ENCODE assay signal across 8 cellular contexts in the genomic region with DNA sequence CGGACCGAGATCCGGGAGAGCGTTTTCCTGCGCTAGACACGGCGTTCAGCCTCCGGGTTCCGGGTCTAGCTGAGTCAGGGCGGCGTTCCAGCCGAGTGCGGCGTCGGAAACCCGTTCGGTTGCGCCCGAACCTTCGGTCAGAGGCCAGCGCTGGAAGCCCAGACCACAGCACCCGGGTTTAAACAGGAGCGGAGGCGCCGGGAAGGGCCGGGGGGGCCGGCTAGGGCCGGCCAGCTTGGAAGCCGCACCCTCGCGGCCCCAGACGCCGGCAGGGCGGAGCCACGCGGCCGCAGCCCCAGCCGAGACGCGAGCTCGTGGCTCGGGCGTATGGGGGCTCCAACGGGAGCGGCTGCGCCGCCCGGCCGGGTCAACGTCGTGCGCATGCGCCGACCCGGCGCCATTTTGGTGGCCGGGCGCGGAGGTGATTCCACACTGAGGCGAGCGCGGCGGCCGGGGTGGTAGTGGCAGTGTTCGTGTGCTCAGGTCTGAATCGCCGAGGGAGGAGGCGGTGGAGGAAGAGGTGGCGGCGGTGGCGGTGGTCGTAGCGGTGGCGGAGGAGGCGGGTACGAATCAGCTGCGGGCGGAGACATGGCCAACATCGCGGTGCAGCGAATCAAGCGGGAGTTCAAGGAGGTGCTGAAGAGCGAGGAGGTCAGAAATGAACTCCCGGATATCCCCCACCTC. TPM values are rescaled to one million over a fixed set of nuclear protein-coding genes. Genes with fewer than 3 reads are reported as not detected.
DNase-seq lines count a peak whose midpoint lies in the region; ATAC-seq and TF ChIP-seq lines count a peak whose summit lies in the region.

A gene with protein sequence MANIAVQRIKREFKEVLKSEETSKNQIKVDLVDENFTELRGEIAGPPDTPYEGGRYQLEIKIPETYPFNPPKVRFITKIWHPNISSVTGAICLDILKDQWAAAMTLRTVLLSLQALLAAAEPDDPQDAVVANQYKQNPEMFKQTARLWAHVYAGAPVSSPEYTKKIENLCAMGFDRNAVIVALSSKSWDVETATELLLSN (plus strand): TSS at position 397 of the 684 bp plus-strand sequence. CDS start 192 bp downstream, at position 589.

- H3K9me3 Mint-ChIP-seq in chondrocyte (ENCODE audit: low read depth), result no peaks in the 10 kb centered on the region

- peak; percentile 98 for DNase-seq in AG08396 (ENCODE audit: low spot score)
- peak; percentile 74 for DNase-seq in NCI-H345 treated with DMSO at 0.1 percent for 48 hours (lab: John Stamatoyannopoulos, UW; ENCODE audit: unreplicated experiment)
- peak; percentile 77 to 79 for DNase-seq in activated CD4-positive, alpha-beta T cell treated with anti-CD3 and anti-CD28 coated beads for 24 hours (ENCODE audit: low read depth in 2 of 2)
- peak; percentile 95 for DNase-seq in chondrocyte (ENCODE audit: low spot score)
- DNase-seq in kidney glomerular epithelial cell (lab: John Stamatoyannopoulos, UW), result peak; percentile 71
- peak; percentile 77 to 79 for DNase-seq in stimulated activated CD4-positive, alpha-beta T cell treated with anti-CD3 and anti-CD28 coated beads, Interleukin-1b, Interleukin-23, amount 100 ng/mL, for 1 hour (ENCODE audit: low read depth in 2 of 2)

- peaks cover 38% of the 10 kb centered on the region for H3K4me1 Mint-ChIP-seq in chondrocyte (ENCODE audit: low read depth)

- peak within 1 kb of the TSS; percentile 98 for H3K27ac Mint-ChIP-seq in chondrocyte (ENCODE audit: unreplicated experiment)

- no peaks in the 10 kb centered on the region for H3K27me3 Mint-ChIP-seq in chondrocyte (ENCODE audit: low read depth)

- ATAC-seq in GM19025 (IDR thresholded peaks at IDR 0.05; ENCODE audit: low read depth, unreplicated experiment), result peak; percentile 96
- ATAC-seq in HG03280 (IDR thresholded peaks at IDR 0.05; ENCODE audit: unreplicated experiment), result peak; percentile 92

- H3K36me3 Mint-ChIP-seq in chondrocyte (ENCODE audit: low read depth), result no peaks in the 10 kb centered on the region

- TF ChIP-seq CTCF in chondrocyte (IDR thresholded peaks at IDR 0.05), result no peak

- H3K4me3 Mint-ChIP-seq in chondrocyte (ENCODE audit: unreplicated experiment), result peak within 1 kb of the TSS; percentile 100

RNA-seq across cellular contexts. Expression of the gene that starts here (rescaled TPM):
- total RNA-seq in chondrocyte, result 73.7 to 87.5 TPM (median 84.4 TPM) in 3 replicates

Comparison
In these comparisons a context has a peak if more than half of its experiments do, and no peak if none do; other contexts are left out.
1. Peak in every context shown above with its lines: DNase-seq and ATAC-seq.